Comparison of ENCODE assay signal across 8 cellular contexts in genomic region chr2:230071421-230071820, GRCh38.
"Had no signal": no experiment of that assay in that cellular context is flagged by ENCODE, and none has a peak within 500 bp of the region (broad histone marks: within the 10 kb centered on the region; RNA-seq: fewer than 3 reads in every experiment).

No MANE protein-coding gene starts in this region.

- H3K4me3 ChIP-seq: GM12878 had no signal

- ATAC-seq: GM12878 had no signal

- DNase-seq: GDM1, GF-D8 had no signal

- FAIRE-seq: G401.6, GM12878, GM12891, GM12892, GM18507, GM19239 had no signal
